Comparison of ENCODE assay signal across 11 cellular contexts in the genomic region with DNA sequence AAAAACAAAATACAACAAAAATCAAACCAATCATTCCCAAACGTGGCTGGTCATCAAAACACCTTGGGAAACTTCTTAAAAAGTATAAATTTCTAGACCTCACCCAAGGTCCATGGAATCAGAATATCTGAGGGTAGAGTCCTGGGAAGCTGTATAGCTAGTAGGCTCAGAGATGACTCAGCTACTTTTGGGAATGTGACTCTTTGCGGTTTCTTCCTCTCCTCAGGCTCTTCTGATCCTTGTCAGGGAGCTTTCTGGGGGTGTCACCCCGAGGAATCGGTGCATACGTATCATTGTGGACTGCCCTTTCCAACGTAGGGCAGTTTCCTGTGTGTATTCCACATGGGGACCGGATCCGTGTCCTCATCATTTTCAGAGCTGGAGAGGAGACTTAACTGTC. TPM values are rescaled to one million over a fixed set of nuclear protein-coding genes. Genes with fewer than 3 reads are reported as not detected.
DNase-seq lines count a peak whose midpoint lies in the region; ATAC-seq and TF ChIP-seq lines count a peak whose summit lies in the region.
"Had no signal": no experiment of that assay in that cellular context is flagged by ENCODE, and none has a peak within 500 bp of the region (broad histone marks: within the 10 kb centered on the region; RNA-seq: fewer than 3 reads in every experiment).

No MANE protein-coding gene starts in this region.

- peak overlapping the region; percentile 56 for H3K27ac Mint-ChIP-seq in stimulated activated naive B cell treated with anti-CD40 and anti-IgM and Interleukin-4, amounts not matched to agents 10 μg/mL and 1 μg/mL and 100 μg/mL, for 72 hours
- H3K27ac Mint-ChIP-seq in T-helper 2 cell treated with Interferon-gamma antibody and Interleukin-4, amounts not matched to agents 5 μg/mL and 100 μg/mL, for 36 hours, result no peak overlapping the region
- H3K27ac Mint-ChIP-seq: activated naive CD8-positive, alpha-beta T cell treated with anti-CD3 and anti-CD28 coated beads, Interleukin-2, amount 10 ng/mL, durations not matched to agents 7 days and 5 days had no signal

- H3K9me3 ChIP-seq in adipocyte (ENCODE audit: control insufficient read depth, low read length), result no peaks in the 10 kb centered on the region
- H3K9me3 ChIP-seq in right atrium auricular region, result no peaks in the 10 kb centered on the region

- no peaks in the 10 kb centered on the region for H3K27me3 ChIP-seq in adipocyte (replicated peaks; ENCODE audit: control insufficient read depth, insufficient read depth, low read length)
- H3K27me3 ChIP-seq in right atrium auricular region, result no peaks in the 10 kb centered on the region

- no peaks in the 10 kb centered on the region for H3K27me3 Mint-ChIP-seq in stimulated activated naive B cell treated with anti-CD40 and anti-IgM and Interleukin-4, amounts not matched to agents 10 μg/mL and 1 μg/mL and 100 μg/mL, for 72 hours
- H3K27me3 Mint-ChIP-seq in T-helper 2 cell treated with Interferon-gamma antibody and Interleukin-4, amounts not matched to agents 5 μg/mL and 100 μg/mL, for 36 hours (ENCODE audit: low read depth), result no peaks in the 10 kb centered on the region
- H3K27me3 Mint-ChIP-seq: activated naive CD8-positive, alpha-beta T cell treated with anti-CD3 and anti-CD28 coated beads, Interleukin-2, amount 10 ng/mL, durations not matched to agents 7 days and 5 days had no signal

- peaks cover 8 to 22% of the 10 kb centered on the region in 2 donors for H3K36me3 Mint-ChIP-seq in stimulated activated naive B cell treated with anti-CD40 and anti-IgM and Interleukin-4, amounts not matched to agents 10 μg/mL and 1 μg/mL and 100 μg/mL, for 72 hours
- no peaks in the 10 kb centered on the region for H3K36me3 Mint-ChIP-seq in T-helper 2 cell treated with Interferon-gamma antibody and Interleukin-4, amounts not matched to agents 5 μg/mL and 100 μg/mL, for 36 hours (ENCODE audit: low read depth)
- H3K36me3 Mint-ChIP-seq: activated naive CD8-positive, alpha-beta T cell treated with anti-CD3 and anti-CD28 coated beads, Interleukin-2, amount 10 ng/mL, durations not matched to agents 7 days and 5 days had no signal

- peaks cover 0 to 1% of the 10 kb centered on the region in 2 donors for H3K4me1 Mint-ChIP-seq in stimulated activated naive B cell treated with anti-CD40 and anti-IgM and Interleukin-4, amounts not matched to agents 10 μg/mL and 1 μg/mL and 100 μg/mL, for 72 hours
- peaks cover 8% of the 10 kb centered on the region for H3K4me1 Mint-ChIP-seq in T-helper 2 cell treated with Interferon-gamma antibody and Interleukin-4, amounts not matched to agents 5 μg/mL and 100 μg/mL, for 36 hours (ENCODE audit: low read depth)

- H3K36me3 ChIP-seq in adipocyte (ENCODE audit: control insufficient read depth, insufficient read depth, low read length, severe bottlenecking) (peaks cover 55% of the 10 kb centered on the region), right atrium auricular region (peaks cover 42% of the 10 kb centered on the region)

- H3K4me1 ChIP-seq in adipocyte (ENCODE audit: control insufficient read depth, insufficient read depth, low read length) (peaks cover 66% of the 10 kb centered on the region), right atrium auricular region (peaks cover 0 to 53% of the 10 kb centered on the region in 2 donors)

- H3K4me3 Mint-ChIP-seq in stimulated activated naive B cell treated with anti-CD40 and anti-IgM and Interleukin-4, amounts not matched to agents 10 μg/mL and 1 μg/mL and 100 μg/mL, for 72 hours, result no peak overlapping the region
- H3K4me3 Mint-ChIP-seq in T-helper 2 cell treated with Interferon-gamma antibody and Interleukin-4, amounts not matched to agents 5 μg/mL and 100 μg/mL, for 36 hours, result no peak overlapping the region
- H3K4me3 Mint-ChIP-seq: activated naive CD8-positive, alpha-beta T cell treated with anti-CD3 and anti-CD28 coated beads, Interleukin-2, amount 10 ng/mL, durations not matched to agents 7 days and 5 days had no signal

- peak overlapping the region; percentile 31 for H3K4me3 ChIP-seq in adipocyte (ENCODE audit: low read length)
- no peak overlapping the region for H3K4me3 ChIP-seq in right atrium auricular region

- no peaks in the 10 kb centered on the region for H3K9me3 Mint-ChIP-seq in stimulated activated naive B cell treated with anti-CD40 and anti-IgM and Interleukin-4, amounts not matched to agents 10 μg/mL and 1 μg/mL and 100 μg/mL, for 72 hours
- no peaks in the 10 kb centered on the region for H3K9me3 Mint-ChIP-seq in T-helper 2 cell treated with Interferon-gamma antibody and Interleukin-4, amounts not matched to agents 5 μg/mL and 100 μg/mL, for 36 hours
- H3K9me3 Mint-ChIP-seq: activated naive CD8-positive, alpha-beta T cell treated with anti-CD3 and anti-CD28 coated beads, Interleukin-2, amount 10 ng/mL, durations not matched to agents 7 days and 5 days had no signal

- DNase-seq in GM03348 (ENCODE audit: low spot score) (peak; percentile 68), adipocyte (ENCODE audit: low read depth) (no peak), right atrium auricular region (ENCODE audit: low spot score) (no peak), HUDEP-2 (lab: John Stamatoyannopoulos, UW; ENCODE audit: unreplicated experiment in 76 of 76) (no peak), omental fat pad (ENCODE audit: low spot score) (no peak), NCI-H510A (lab: John Stamatoyannopoulos, UW) (no peak)
- no peak for DNase-seq in stimulated activated naive B cell treated with anti-CD40 and anti-IgM and Interleukin-4, amounts not matched to agents 10 μg/mL and 1 μg/mL and 100 μg/mL, for 72 hours
- DNase-seq in T-helper 2 cell treated with Interferon-gamma antibody and Interleukin-4, amounts not matched to agents 5 μg/mL and 100 μg/mL, for 36 hours (ENCODE audit: low spot score), result no peak
- DNase-seq: activated naive CD8-positive, alpha-beta T cell treated with anti-CD3 and anti-CD28 coated beads, Interleukin-2, amount 10 ng/mL, durations not matched to agents 7 days and 5 days; effector CD4-positive, alpha-beta T cell; NCI-H187 treated with DMSO at 0.1 percent for 48 hours had no signal

- no peak for ATAC-seq in stimulated activated naive B cell treated with anti-CD40 and anti-IgM and Interleukin-4, amounts not matched to agents 10 μg/mL and 1 μg/mL and 100 μg/mL, for 72 hours (replicated peaks)
- no peak for ATAC-seq in omental fat pad (ENCODE audit: low FRiP score)

- TF ChIP-seq CTCF in right atrium auricular region (IDR thresholded peaks at IDR 0.05) (no peak), omental fat pad (IDR thresholded peaks at IDR 0.05) (no peak)

- H3K9ac ChIP-seq in adipocyte (ENCODE audit: low read length), result peak overlapping the region; percentile 67

- H3K27ac ChIP-seq in right atrium auricular region, result peak overlapping the region; percentile 71 to 72

RNA-seq across cellular contexts. Expression of gene JDP2, which starts 14.8 kb away (rescaled TPM):
- total RNA-seq in right atrium auricular region, result 10 to 100 TPM; 46.1 to 67.4 TPM
- total RNA-seq in omental fat pad, result 100 to 1,000 TPM in 1 of 4 donors, 10 to 100 TPM in 3; 59.7 to 141 (median 78.4) TPM
